Comparison of ENCODE assay signal across 4 cellular contexts in genomic region chr10:59621771-59622170, GRCh38.
"Had no signal": no experiment of that assay in that cellular context is flagged by ENCODE, and none has a peak within 500 bp of the region (broad histone marks: within the 10 kb centered on the region; RNA-seq: fewer than 3 reads in every experiment).

No MANE protein-coding gene starts in this region.

- DNase-seq: GOT3 had no signal

- H3K9me3 ChIP-seq: HAP-1 had no signal

- H3K36me3 ChIP-seq: HAP-1 had no signal

- H3K27ac ChIP-seq: HL-60 had no signal

- H3K4me1 ChIP-seq: HAP-1 had no signal

- H3K4me3 ChIP-seq: HAP-1, K562 had no signal
